In the genomic region with DNA sequence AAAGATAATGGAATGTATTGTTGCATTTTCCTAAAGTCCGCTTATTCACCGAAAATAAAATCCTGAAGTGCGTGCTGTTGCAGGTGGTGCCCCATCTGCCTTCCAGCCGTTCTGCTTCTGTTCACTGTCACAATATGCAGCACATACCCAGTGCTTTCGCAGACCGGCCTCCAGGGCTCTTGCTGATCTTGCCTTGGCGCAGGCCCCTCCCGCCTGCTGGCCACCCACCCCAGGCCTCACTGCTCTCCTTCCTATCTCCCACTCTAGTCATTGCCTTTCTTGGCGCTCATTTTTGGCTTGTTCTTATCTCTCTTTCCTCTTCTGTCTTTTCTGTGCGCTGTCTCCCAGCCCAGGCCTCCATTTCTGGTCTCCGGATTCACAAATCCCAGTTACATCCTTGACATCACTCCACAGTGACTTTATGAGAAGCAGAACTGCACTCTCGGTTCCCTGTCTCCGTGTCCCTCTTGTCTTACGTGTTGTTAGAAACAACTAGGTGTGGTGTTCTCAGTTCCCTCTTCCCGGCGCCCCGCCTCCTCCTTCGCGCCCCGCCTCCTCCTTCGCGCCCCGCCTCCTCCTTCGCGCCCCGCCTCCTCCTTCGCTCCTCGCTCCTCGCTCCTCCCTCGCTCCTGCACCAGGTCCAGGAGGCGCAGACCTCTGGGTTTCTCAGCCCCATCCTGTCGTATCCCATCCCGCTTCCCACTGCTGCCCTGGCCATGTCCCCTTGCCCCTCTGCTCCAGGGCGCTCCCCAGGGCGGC, we compare ENCODE assay signal across 25 cellular contexts.
DNase-seq lines count a peak whose midpoint lies in the region; ATAC-seq, FAIRE-seq and TF ChIP-seq lines count a peak whose summit lies in the region.
"Had no signal": no experiment of that assay in that cellular context is flagged by ENCODE, and none has a peak within 500 bp of the region (broad histone marks: within the 10 kb centered on the region; RNA-seq: fewer than 3 reads in every experiment).

No MANE protein-coding gene starts in this region.

- H3K18ac ChIP-seq in mesendoderm (ENCODE audit: low read length), result no peak overlapping the region

- H3K9ac ChIP-seq in GM12878 (ENCODE audit: control insufficient read depth, insufficient read depth, low read length), result no peak overlapping the region
- no peak overlapping the region for H3K9ac ChIP-seq in mesendoderm (ENCODE audit: low read length)
- H3K9ac ChIP-seq: SK-N-SH had no signal

- H3K79me2 ChIP-seq in GM12878 (ENCODE audit: control insufficient read depth, insufficient read depth, low read length) (no peaks in the 10 kb centered on the region), mesendoderm (ENCODE audit: control insufficient read depth, insufficient read depth, low read length) (no peaks in the 10 kb centered on the region)

- CTCF ChIA-PET in GM12878 (lab: Yijun Ruan, JAX), result no interaction called here

- no peak for FAIRE-seq in GM12878 (lab: Jason Lieb, UNC)
- FAIRE-seq: bronchial epithelial cell had no signal

- H2BK15ac ChIP-seq in mesendoderm (replicated peaks; ENCODE audit: low read depth), result no peak overlapping the region

- no peaks in the 10 kb centered on the region for H4K20me1 ChIP-seq in GM12878 (ENCODE audit: control insufficient read depth, insufficient read depth)

- no peak overlapping the region for H3K4ac ChIP-seq in mesendoderm (ENCODE audit: low read depth, low read length)

- H3K27ac ChIP-seq in right cardiac atrium (ENCODE audit: low read length) (no peak overlapping the region), GM12878 (ENCODE audit: control insufficient read depth, insufficient read depth) (no peak overlapping the region), mesendoderm (ENCODE audit: low read depth, low read length) (no peak overlapping the region)
- H3K27ac ChIP-seq: neutrophil, right atrium auricular region had no signal

- no peak overlapping the region for H2AFZ ChIP-seq in GM12878 (ENCODE audit: control insufficient read depth, low read depth, low read length)

- H3K4me3 ChIP-seq in right cardiac atrium (ENCODE audit: low read length) (no peak overlapping the region), GM12878 (no peak overlapping the region), mesendoderm (ENCODE audit: low read length) (no peak overlapping the region)
- H3K4me3 ChIP-seq: gastroesophageal sphincter, MG63, right atrium auricular region had no signal

- SMC1A ChIA-PET in GM12878 (lab: Charles Lee; ENCODE audit: uncharacterized antibody, unreplicated experiment), result no interaction called here

- H2BK5ac ChIP-seq in mesendoderm (ENCODE audit: low read length), result no peak overlapping the region

- no peak overlapping the region for H4K8ac ChIP-seq in mesendoderm (ENCODE audit: low read depth, low read length)

- H3K4me1 ChIP-seq in right cardiac atrium (ENCODE audit: control insufficient read depth, insufficient read depth, low read length) (no peaks in the 10 kb centered on the region), GM12878 (ENCODE audit: control insufficient read depth, insufficient read depth, low read length) (no peaks in the 10 kb centered on the region), mesendoderm (ENCODE audit: control insufficient read depth, low read depth, low read length) (no peaks in the 10 kb centered on the region)
- H3K4me1 ChIP-seq: right atrium auricular region had no signal

- no peak for TF ChIP-seq CTCF in GM12878 (IDR thresholded peaks at IDR 0.05 in 2 of 3, conservative IDR thresholded peaks at IDR 0.05 in 1 of 3; ENCODE audit: control insufficient read depth in 2 of 3, extremely low read depth in 1 of 3, insufficient read depth in 1 of 3, low read depth in 3 of 3, low read length in 3 of 3)

- no peak overlapping the region for H4K5ac ChIP-seq in mesendoderm (ENCODE audit: low read length)

- TF ChIP-seq POLR2A in GM12878 (IDR thresholded peaks at IDR 0.05; ENCODE audit: low read depth, low read length), result no peak

- H3K36me3 ChIP-seq in GM12878 (ENCODE audit: control insufficient read depth in 2 of 2, insufficient read depth in 2 of 2, low read length in 1 of 2) (peaks cover 23 to 33% of the 10 kb centered on the region in 2 experiments), mesendoderm (ENCODE audit: control insufficient read depth, insufficient read depth, low read length) (peaks cover 5% of the 10 kb centered on the region)
- H3K36me3 ChIP-seq: neutrophil had no signal

- BruUV-seq in GM12878 (replicated peaks; lab: Mats Ljungman, UMichigan), result no TSS peak

- no peaks in the 10 kb centered on the region for H3K79me1 ChIP-seq in mesendoderm (ENCODE audit: low read length)

- H3K27me3 ChIP-seq in right cardiac atrium (ENCODE audit: control insufficient read depth, insufficient read depth) (no peaks in the 10 kb centered on the region), GM12878 (replicated peaks in 1 of 2; ENCODE audit: control insufficient read depth in 2 of 2, insufficient read depth in 2 of 2, low read length in 1 of 2) (no peaks in the 10 kb centered on the region), mesendoderm (ENCODE audit: insufficient read depth, low read length, poor library complexity) (no peaks in the 10 kb centered on the region)
- H3K27me3 ChIP-seq: gastroesophageal sphincter, MG63, neutrophil, right atrium auricular region had no signal

- peak; percentile 30 to 82 (median 66) for DNase-seq in right cardiac atrium
- no peak for DNase-seq in Right ventricle myocardium superior
- no peak for DNase-seq in GM12878 (ENCODE audit: low read depth, low spot score)
- peak; percentile 54 for DNase-seq in mesendoderm
- no peak for DNase-seq in NCI-H146 (lab: John Stamatoyannopoulos, UW)
- DNase-seq in NAMALWA (ENCODE audit: low spot score), result no peak
- DNase-seq: 8988T; activated CD4-positive, alpha-beta T cell treated with anti-CD3 and anti-CD28 coated beads for 1 hour; EL; HCEC 1CT; left colon; MG63; midbrain; NCI-H1694; NCI-H226; SK-N-SH; stimulated activated naive CD4-positive, alpha-beta T cell; trophoblast cell had no signal

- POLR2A ChIA-PET in GM12878 (lab: Charles Lee), result interaction anchor here (0.9 kb wide), 1 partner anchor 8 kb away, joined by 4 read pairs; no protein-coding TSS in a partner anchor

- intact Hi-C loops in right cardiac atrium (cut with DNase I) (no loop called here), Right ventricle myocardium superior (cut with DNase I) (no loop called here), GM12878 (cut with micrococcal nuclease; ENCODE audit: unreplicated experiment) (no loop called here)

- TF ChIP-seq RAD21 in GM12878 (IDR thresholded peaks at IDR 0.05; ENCODE audit: insufficient read depth, low read depth, low read length), result no peak

- no peak overlapping the region for H2BK120ac ChIP-seq in mesendoderm (ENCODE audit: low read depth, low read length)

- WGBS in right cardiac atrium, result 79% methylated on average over 35 of the region's 35 CpGs
- 84% methylated on average over 23 of the region's 35 CpGs for WGBS in GM12878 (ENCODE audit: insufficient coverage, insufficient replicate concordance, low lambda C conversion rate, missing lambda C conversion rate)
- WGBS in mesendoderm (ENCODE audit: extremely low coverage, insufficient coverage, low lambda C conversion rate), result no CpG with 5 or more reads among the region's 35 CpGs

- RAD21 ChIA-PET in GM12878 (lab: Charles Lee; ENCODE audit: unreplicated experiment), result no interaction called here

- in situ Hi-C loops in GM12878 (cut with MboI), result no loop called here

- peak; percentile 55 to 59 for ATAC-seq in right cardiac atrium
- ATAC-seq in Right ventricle myocardium superior (ENCODE audit: poor library complexity), result no peak
- peak; percentile 31; the same call in 1 of the 3 replicates for ATAC-seq in GM12878
- ATAC-seq in GM18868 (IDR thresholded peaks at IDR 0.05; ENCODE audit: unreplicated experiment), result no peak
- no peak for ATAC-seq in GM21717 (IDR thresholded peaks at IDR 0.05; ENCODE audit: unreplicated experiment)
- ATAC-seq: activated T-helper 17 cell treated with anti-CD3 and anti-CD28 coated beads, Interleukin-2, amount 50 U/mL, for 72 hours; gastroesophageal sphincter; left colon had no signal

- H3K4me2 ChIP-seq in GM12878 (ENCODE audit: control insufficient read depth, insufficient read depth) (no peak overlapping the region), mesendoderm (ENCODE audit: low read length) (no peak overlapping the region)
- H3K4me2 ChIP-seq: SK-N-SH had no signal

- TF ChIP-seq EP300 in GM12878 (IDR thresholded peaks at IDR 0.05; ENCODE audit: borderline replicate concordance in 1 of 2, control insufficient read depth in 1 of 2, low read depth in 2 of 2, low read length in 2 of 2), result no peak

- H3K23ac ChIP-seq in mesendoderm (ENCODE audit: low read length), result no peak overlapping the region

- H2AK5ac ChIP-seq in mesendoderm (ENCODE audit: low read length), result no peak overlapping the region

- peaks cover 3% of the 10 kb centered on the region for H3K9me3 ChIP-seq in right cardiac atrium (ENCODE audit: control insufficient read depth, low read length)
- no peaks in the 10 kb centered on the region for H3K9me3 ChIP-seq in GM12878 (replicated peaks; ENCODE audit: control insufficient read depth, insufficient read depth, low read length)
- H3K9me3 ChIP-seq: gastroesophageal sphincter, MG63, neutrophil, right atrium auricular region, SK-N-SH had no signal

- H3K56ac ChIP-seq in mesendoderm (ENCODE audit: low read length), result no peak overlapping the region

TF ChIP-seq in GM12878, 131 proteins besides CTCF, POLR2A, EP300 and RAD21 (continues in another document):
- TF ChIP-seq, protein P1, sequence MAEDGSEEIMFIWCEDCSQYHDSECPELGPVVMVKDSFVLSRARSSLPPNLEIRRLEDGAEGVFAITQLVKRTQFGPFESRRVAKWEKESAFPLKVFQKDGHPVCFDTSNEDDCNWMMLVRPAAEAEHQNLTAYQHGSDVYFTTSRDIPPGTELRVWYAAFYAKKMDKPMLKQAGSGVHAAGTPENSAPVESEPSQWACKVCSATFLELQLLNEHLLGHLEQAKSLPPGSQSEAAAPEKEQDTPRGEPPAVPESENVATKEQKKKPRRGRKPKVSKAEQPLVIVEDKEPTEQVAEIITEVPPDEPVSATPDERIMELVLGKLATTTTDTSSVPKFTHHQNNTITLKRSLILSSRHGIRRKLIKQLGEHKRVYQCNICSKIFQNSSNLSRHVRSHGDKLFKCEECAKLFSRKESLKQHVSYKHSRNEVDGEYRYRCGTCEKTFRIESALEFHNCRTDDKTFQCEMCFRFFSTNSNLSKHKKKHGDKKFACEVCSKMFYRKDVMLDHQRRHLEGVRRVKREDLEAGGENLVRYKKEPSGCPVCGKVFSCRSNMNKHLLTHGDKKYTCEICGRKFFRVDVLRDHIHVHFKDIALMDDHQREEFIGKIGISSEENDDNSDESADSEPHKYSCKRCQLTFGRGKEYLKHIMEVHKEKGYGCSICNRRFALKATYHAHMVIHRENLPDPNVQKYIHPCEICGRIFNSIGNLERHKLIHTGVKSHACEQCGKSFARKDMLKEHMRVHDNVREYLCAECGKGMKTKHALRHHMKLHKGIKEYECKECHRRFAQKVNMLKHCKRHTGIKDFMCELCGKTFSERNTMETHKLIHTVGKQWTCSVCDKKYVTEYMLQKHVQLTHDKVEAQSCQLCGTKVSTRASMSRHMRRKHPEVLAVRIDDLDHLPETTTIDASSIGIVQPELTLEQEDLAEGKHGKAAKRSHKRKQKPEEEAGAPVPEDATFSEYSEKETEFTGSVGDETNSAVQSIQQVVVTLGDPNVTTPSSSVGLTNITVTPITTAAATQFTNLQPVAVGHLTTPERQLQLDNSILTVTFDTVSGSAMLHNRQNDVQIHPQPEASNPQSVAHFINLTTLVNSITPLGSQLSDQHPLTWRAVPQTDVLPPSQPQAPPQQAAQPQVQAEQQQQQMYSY (CRISPR knock-in tag; IDR thresholded peaks at IDR 0.05), result no peak

Comparison
In these comparisons a context has a peak if more than half of its experiments do, and no peak if none do; other contexts are left out.
1. ATAC-seq: peak in right cardiac atrium (2 of 2) and GM12878 (single experiment); none in Right ventricle myocardium superior (single experiment), GM18868 (single experiment) and GM21717 (single experiment).
2. DNase-seq: peak in right cardiac atrium (3 of 3) and mesendoderm (single experiment); none in Right ventricle myocardium superior (single experiment), GM12878 (single experiment), NCI-H146 (single experiment) and NAMALWA (single experiment).